19 cellular contexts compared by ENCODE assay signal in genomic region chr9:105908069-105908468, GRCh38.
DNase-seq lines count a peak whose midpoint lies in the region; ATAC-seq and TF ChIP-seq lines count a peak whose summit lies in the region.
"Had no signal": no experiment of that assay in that cellular context is flagged by ENCODE, and none has a peak within 500 bp of the region (broad histone marks: within the 10 kb centered on the region; RNA-seq: fewer than 3 reads in every experiment).

No MANE protein-coding gene starts in this region.

- H3K4me1 Mint-ChIP-seq in MCF 10A (ENCODE audit: insufficient read depth, unreplicated experiment): peaks cover 17% of the 10 kb centered on the region

- POLR2A ChIA-PET in MCF 10A (lab: Yijun Ruan, JAX): interaction anchor here (0.5 kb wide), 1 partner anchor 722 kb away, joined by 3 read pairs; no protein-coding TSS in a partner anchor
- POLR2A ChIA-PET in Panc1 (lab: Charles Lee): no interaction called here

- H3K9me3 ChIP-seq in breast epithelium: no peaks in the 10 kb centered on the region
- H3K9me3 ChIP-seq in Panc1 (ENCODE audit: control insufficient read depth, insufficient read depth, low read depth, low read length): no peaks in the 10 kb centered on the region
- H3K9me3 ChIP-seq: A549, MG63 had no signal

- no peak overlapping the region for H3K27ac Mint-ChIP-seq in MCF 10A (ENCODE audit: low read depth, unreplicated experiment)
- H3K27ac Mint-ChIP-seq: CD4-positive, alpha-beta T cell had no signal

- CTCF ChIA-PET in MCF 10A (lab: Yijun Ruan, JAX): interaction anchor here (0.6 to 2.0 kb wide), 3 partner anchors 66 to 877 kb away, joined by 3 to 14 read pairs (median 3); no protein-coding TSS in a partner anchor
- CTCF ChIA-PET in Panc1 (lab: Charles Lee): no interaction called here

- H3K27ac ChIP-seq in breast epithelium: no peak overlapping the region
- peak overlapping the region; percentile 23; the same call in 1 of the 2 replicates for H3K27ac ChIP-seq in Panc1 (ENCODE audit: low read length)
- H3K27ac ChIP-seq: A549, SK-N-MC had no signal

- H3K36me3 ChIP-seq in breast epithelium (no peaks in the 10 kb centered on the region), Panc1 (ENCODE audit: control insufficient read depth, insufficient read depth, low read length) (no peaks in the 10 kb centered on the region)
- H3K36me3 ChIP-seq: MG63 had no signal

- no peak for ATAC-seq in Panc1
- ATAC-seq in HG02852 (IDR thresholded peaks at IDR 0.05; ENCODE audit: unreplicated experiment): no peak
- ATAC-seq: A549 had no signal

- no peak overlapping the region for H3K4me3 Mint-ChIP-seq in MCF 10A (ENCODE audit: unreplicated experiment)
- H3K4me3 Mint-ChIP-seq: CD4-positive, alpha-beta T cell had no signal

- DNase-seq in MCF 10A (ENCODE audit: unreplicated experiment): peak; percentile 49
- no peak for DNase-seq in breast epithelium (ENCODE audit: low spot score in 2 of 2)
- no peak for DNase-seq in Panc1 (ENCODE audit: low read depth, low spot score)
- DNase-seq in epithelial cell of esophagus (ENCODE audit: low read depth): peak; percentile 79
- DNase-seq in hepatic stellate cell (ENCODE audit: low spot score): no peak
- no peak for DNase-seq in activated naive CD4-positive, alpha-beta T cell treated with Interleukin-2 at 50 U/mL for 16 hours
- DNase-seq in DMS114 treated with DMSO at 0.1 percent for 48 hours (lab: John Stamatoyannopoulos, UW; ENCODE audit: unreplicated experiment): no peak
- DNase-seq: CD4-positive, alpha-beta T cell; DMS53; H7; IMR-90; MG63; NCI-H1048; NCI-H1436; NCI-H2029; SHP77 had no signal

- no peaks in the 10 kb centered on the region for H3K27me3 ChIP-seq in breast epithelium
- H3K27me3 ChIP-seq in Panc1 (ENCODE audit: control insufficient read depth, insufficient read depth, low read length): no peaks in the 10 kb centered on the region
- H3K27me3 ChIP-seq: MG63 had no signal

- TF ChIP-seq CTCF in MCF 10A (IDR thresholded peaks at IDR 0.05; ENCODE audit: unreplicated experiment) (no peak), breast epithelium (IDR thresholded peaks at IDR 0.05) (no peak), Panc1 (IDR thresholded peaks at IDR 0.05) (no peak), epithelial cell of esophagus (IDR thresholded peaks at IDR 0.05; ENCODE audit: insufficient read depth, low read depth, low read length, missing control alignments) (no peak)

- in situ Hi-C loops in Panc1 (cut with HindIII; ENCODE audit: low pct_unique_long_range_greater_than_20kb, low sequenced_read_pairs): no loop called here

- intact Hi-C loops in MCF 10A (cut with micrococcal nuclease): no loop called here
- intact Hi-C loops in breast epithelium (cut with DNase I; ENCODE audit: low total_unique reads): no loop called here
- intact Hi-C loops in Panc1 (cut with micrococcal nuclease; ENCODE audit: unreplicated experiment): no loop called here

- no peaks in the 10 kb centered on the region for H3K27me3 Mint-ChIP-seq in MCF 10A (ENCODE audit: insufficient read depth, unreplicated experiment)
- H3K27me3 Mint-ChIP-seq: CD4-positive, alpha-beta T cell had no signal

- H3K4me3 ChIP-seq in breast epithelium (no peak overlapping the region), Panc1 (ENCODE audit: low read depth in 2 of 2, low read length in 2 of 2) (no peak overlapping the region), epithelial cell of esophagus (ENCODE audit: low read length) (no peak overlapping the region)
- H3K4me3 ChIP-seq: A549, MG63, SK-N-MC had no signal

- TF ChIP-seq POLR2A in breast epithelium (IDR thresholded peaks at IDR 0.05): no peak

- no peaks in the 10 kb centered on the region for H3K9me3 Mint-ChIP-seq in MCF 10A (ENCODE audit: unreplicated experiment)
- H3K9me3 Mint-ChIP-seq: CD4-positive, alpha-beta T cell had no signal

- no TSS peak for BruUV-seq in MCF 10A (replicated peaks; lab: Mats Ljungman, UMichigan)
- BruUV-seq in Panc1 (replicated peaks; lab: Mats Ljungman, UMichigan): no TSS peak

- H3K4me1 ChIP-seq in breast epithelium: no peaks in the 10 kb centered on the region
- peaks cover 12% of the 10 kb centered on the region for H3K4me1 ChIP-seq in Panc1 (ENCODE audit: control insufficient read depth, insufficient read depth, low read length)

- H3K36me3 Mint-ChIP-seq in MCF 10A (ENCODE audit: insufficient read depth, unreplicated experiment): peaks cover 6% of the 10 kb centered on the region

Comparison
In these comparisons a context has a peak if more than half of its experiments do, and no peak if none do; other contexts are left out.
1. DNase-seq: peak in MCF 10A (single experiment) and epithelial cell of esophagus (single experiment); none in breast epithelium (0 of 2), Panc1 (single experiment), hepatic stellate cell (single experiment), activated naive CD4-positive, alpha-beta T cell treated with Interleukin-2 at 50 U/mL for 16 hours (single experiment) and DMS114 treated with DMSO at 0.1 percent for 48 hours (single experiment).